ENCODE assay signal across 8 cellular contexts in genomic region chr1:223531742-223532341, GRCh38.
DNase-seq lines count a peak whose midpoint lies in the region; ATAC-seq and TF ChIP-seq lines count a peak whose summit lies in the region.

No MANE protein-coding gene starts in this region.

- DNase-seq in 8988T (peak; percentile 45), RKO (ENCODE audit: low spot score) (peak; percentile 45), hepatocyte (ENCODE audit: low spot score) (peak; percentile 68), T1000 (lab: John Stamatoyannopoulos, UW) (no peak)
- peak; percentile 67 for DNase-seq in activated naive CD8-positive, alpha-beta T cell treated with anti-CD3 and anti-CD28 coated beads, Interleukin-2, amount 50 U/mL, for 24 hours
- peak; percentile 33 for DNase-seq in stimulated activated CD4-positive, alpha-beta T cell treated with anti-CD3 and anti-CD28 coated beads, Interleukin-12 subunit alpha, Interleukin-12 subunit beta, amount 100 ng/mL, for 4 hours

- no peak overlapping the region for H3K4me2 ChIP-seq in hepatocyte

- peak; percentile 65 for ATAC-seq in activated naive CD8-positive, alpha-beta T cell treated with anti-CD3 and anti-CD28 coated beads, Interleukin-2, amount 50 U/mL, for 24 hours

- H3K79me2 ChIP-seq in hepatocyte, result no peaks in the 10 kb centered on the region

- H3K9me3 Mint-ChIP-seq in activated naive CD8-positive, alpha-beta T cell treated with anti-CD3 and anti-CD28 coated beads, Interleukin-2, amount 50 U/mL, for 24 hours, result peaks cover 4% of the 10 kb centered on the region

- H3K27ac Mint-ChIP-seq in activated naive CD8-positive, alpha-beta T cell treated with anti-CD3 and anti-CD28 coated beads, Interleukin-2, amount 50 U/mL, for 24 hours, result no peak overlapping the region

- H3K27me3 ChIP-seq in hepatocyte, result no peaks in the 10 kb centered on the region

- peak; percentile 68 for TF ChIP-seq RAD21 in Ishikawa (IDR thresholded peaks at IDR 0.05; ENCODE audit: low read depth)

- no peaks in the 10 kb centered on the region for H3K4me1 Mint-ChIP-seq in activated naive CD8-positive, alpha-beta T cell treated with anti-CD3 and anti-CD28 coated beads, Interleukin-2, amount 50 U/mL, for 24 hours

- H3K4me3 ChIP-seq in hepatocyte, result no peak overlapping the region

- no peaks in the 10 kb centered on the region for H3K36me3 ChIP-seq in hepatocyte (replicated peaks; ENCODE audit: insufficient read depth, low read depth)

- 65% methylated on average over 11 of the region's 11 CpGs for WGBS in hepatocyte (ENCODE audit: low lambda C conversion rate, missing lambda C conversion rate)

- H3K4me1 ChIP-seq in hepatocyte (ENCODE audit: insufficient read depth), result no peaks in the 10 kb centered on the region

- H3K4me3 Mint-ChIP-seq in activated naive CD8-positive, alpha-beta T cell treated with anti-CD3 and anti-CD28 coated beads, Interleukin-2, amount 50 U/mL, for 24 hours, result no peak overlapping the region

- no peak overlapping the region for H3K27ac ChIP-seq in hepatocyte

- no peaks in the 10 kb centered on the region for H3K36me3 Mint-ChIP-seq in activated naive CD8-positive, alpha-beta T cell treated with anti-CD3 and anti-CD28 coated beads, Interleukin-2, amount 50 U/mL, for 24 hours (ENCODE audit: low read depth)

- H3K9me2 ChIP-seq in hepatocyte (replicated peaks; ENCODE audit: insufficient read depth), result no peaks in the 10 kb centered on the region

- TF ChIP-seq EP300 in Ishikawa (IDR thresholded peaks at IDR 0.05; ENCODE audit: borderline replicate concordance), result no peak

- H4K20me1 ChIP-seq in hepatocyte (ENCODE audit: insufficient read depth, poor library complexity, severe bottlenecking), result no peaks in the 10 kb centered on the region

- H2AFZ ChIP-seq in hepatocyte, result no peak overlapping the region

- peaks cover 5% of the 10 kb centered on the region for H3K27me3 Mint-ChIP-seq in activated naive CD8-positive, alpha-beta T cell treated with anti-CD3 and anti-CD28 coated beads, Interleukin-2, amount 50 U/mL, for 24 hours

- no peaks in the 10 kb centered on the region for H3K9me3 ChIP-seq in hepatocyte (ENCODE audit: low read depth)

- TF ChIP-seq CTCF in GM12873 (IDR thresholded peaks at IDR 0.05; ENCODE audit: insufficient read depth, low read depth, low read length, missing control alignments) (peak; percentile 95), hepatocyte (IDR thresholded peaks at IDR 0.05; ENCODE audit: poor library complexity) (peak; percentile 58)

TF ChIP-seq in Ishikawa, 13 proteins besides CTCF, POLR2A, EP300 and RAD21:
- TF ChIP-seq EGR1 (IDR thresholded peaks at IDR 0.05), result no peak
- TF ChIP-seq USF1 (IDR thresholded peaks at IDR 0.05), result no peak
- TF ChIP-seq ZBTB7A (IDR thresholded peaks at IDR 0.05; ENCODE audit: low read depth), result no peak
- TF ChIP-seq TEAD4 (IDR thresholded peaks at IDR 0.05), result peak; percentile 21; the same call in 1 of the 2 replicates
- TF ChIP-seq NFIC (IDR thresholded peaks at IDR 0.05), result no peak
